Comparison of ENCODE assay signal across 8 cellular contexts in the genomic region with DNA sequence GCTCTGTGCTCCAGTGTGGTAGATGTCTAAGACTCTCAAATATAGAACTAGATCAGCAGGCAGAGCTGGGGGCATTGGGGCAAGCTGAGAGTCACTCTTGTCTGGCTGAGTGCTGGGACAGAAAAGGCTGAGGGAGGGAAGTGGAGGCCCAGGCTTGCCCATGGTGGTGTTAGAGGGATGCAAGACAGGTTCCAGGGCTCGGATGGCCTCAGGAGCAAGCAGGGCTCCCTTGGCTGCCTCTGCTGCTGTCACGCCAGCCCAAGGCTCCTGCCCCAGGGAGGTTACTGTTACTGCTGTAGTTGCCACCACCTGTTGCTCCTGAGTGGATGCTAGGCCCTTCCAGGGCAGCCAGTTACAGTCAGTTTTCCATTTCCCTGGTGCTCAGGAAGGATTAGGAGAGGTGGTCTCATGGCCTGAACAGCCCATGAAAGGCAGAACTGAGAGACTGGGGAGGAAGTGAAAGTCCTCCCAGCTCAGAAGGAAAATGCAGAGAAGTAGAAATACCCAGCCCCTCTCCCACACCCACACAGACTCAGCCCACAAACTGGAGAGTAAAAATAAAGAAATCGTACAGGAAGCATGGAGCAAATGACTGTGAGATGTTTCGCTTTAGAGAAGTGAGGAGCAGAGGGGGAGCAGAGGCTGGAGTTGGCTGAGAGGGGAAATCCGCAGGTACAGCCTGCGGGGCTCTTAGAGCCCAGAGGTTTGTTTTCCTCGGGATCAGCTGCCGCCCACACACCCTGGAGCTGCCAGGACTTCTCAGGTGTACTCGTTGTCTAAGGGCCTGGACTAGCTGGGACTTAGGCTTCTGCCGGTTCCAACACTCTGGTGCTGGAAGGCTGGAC. TPM values are rescaled to one million over a fixed set of nuclear protein-coding genes. Genes with fewer than 3 reads are reported as not detected.
A peak's percentile ranks its signal among the peaks of the same experiment; 100 is the strongest.
DNase-seq lines count a peak whose midpoint lies in the region; ATAC-seq and TF ChIP-seq lines count a peak whose summit lies in the region.

No MANE protein-coding gene starts in this region.

- H3K36me3 ChIP-seq in liver (ENCODE audit: control insufficient read depth in 4 of 4, insufficient read depth in 3 of 4, low read depth in 1 of 4, low read length in 3 of 4), result no peaks in the 10 kb centered on the region

- peak overlapping the region; percentile 87 for H3K27ac Mint-ChIP-seq in activated T-helper 17 cell treated with anti-CD3 and anti-CD28 coated beads, Interleukin-2, amount 50 U/mL, for 72 hours

- H3K27me3 ChIP-seq in liver (ENCODE audit: control insufficient read depth in 4 of 4, insufficient read depth in 4 of 4, low read length in 3 of 4), result no peaks in the 10 kb centered on the region

- H3K9ac ChIP-seq in liver (ENCODE audit: low read depth in 1 of 2, low read length in 2 of 2), result peak overlapping the region; percentile 98 to 100

- 26% methylated on average over 10 of the region's 10 CpGs for WGBS in liver

- H3K36me3 Mint-ChIP-seq in activated T-helper 17 cell treated with anti-CD3 and anti-CD28 coated beads, Interleukin-2, amount 50 U/mL, for 72 hours (ENCODE audit: low read depth), result peaks cover 56% of the 10 kb centered on the region

- H3K27ac ChIP-seq in liver (ENCODE audit: low read depth in 1 of 2, low read length in 2 of 2), result peak overlapping the region; percentile 99 to 100

- no peaks in the 10 kb centered on the region for H3K9me3 ChIP-seq in liver (ENCODE audit: control insufficient read depth in 4 of 4, low read length in 3 of 4)

- no peaks in the 10 kb centered on the region for H3K27me3 Mint-ChIP-seq in activated T-helper 17 cell treated with anti-CD3 and anti-CD28 coated beads, Interleukin-2, amount 50 U/mL, for 72 hours

- H3K4me3 Mint-ChIP-seq in activated T-helper 17 cell treated with anti-CD3 and anti-CD28 coated beads, Interleukin-2, amount 50 U/mL, for 72 hours, result peak overlapping the region; percentile 91

- no peak for TF ChIP-seq RAD21 in liver (IDR thresholded peaks at IDR 0.05)

- peak; percentile 30 for ATAC-seq in HG03565 (IDR thresholded peaks at IDR 0.05; ENCODE audit: unreplicated experiment)
- ATAC-seq in activated T-helper 17 cell treated with anti-CD3 and anti-CD28 coated beads, Interleukin-2, amount 50 U/mL, for 72 hours (replicated peaks), result peak; percentile 47

- no peaks in the 10 kb centered on the region for H3K9me3 Mint-ChIP-seq in activated T-helper 17 cell treated with anti-CD3 and anti-CD28 coated beads, Interleukin-2, amount 50 U/mL, for 72 hours

- peak; percentile 9 for DNase-seq in GF-D8 (lab: John Stamatoyannopoulos, UW)
- DNase-seq in stimulated activated naive CD4-positive, alpha-beta T cell (lab: John Stamatoyannopoulos, UW), result peak in 4 of 6 experiments; percentile 3 to 53 (median 8)
- DNase-seq in NCI-H146 (lab: John Stamatoyannopoulos, UW), result no peak
- no peak for DNase-seq in DMS153 (lab: John Stamatoyannopoulos, UW)
- DNase-seq in NCI-H1436 (lab: John Stamatoyannopoulos, UW), result no peak

- TF ChIP-seq CTCF in liver (IDR thresholded peaks at IDR 0.05; ENCODE audit: low read depth, low read length, missing input control), result no peak

- peaks cover 52% of the 10 kb centered on the region for H3K4me1 Mint-ChIP-seq in activated T-helper 17 cell treated with anti-CD3 and anti-CD28 coated beads, Interleukin-2, amount 50 U/mL, for 72 hours

- peak overlapping the region; percentile 82 to 90 (median 83) for H3K4me3 ChIP-seq in liver (ENCODE audit: low read depth in 1 of 3, low read length in 3 of 3)

- peaks cover 4 to 61% (median 39%) of the 10 kb centered on the region in 4 donors for H3K4me1 ChIP-seq in liver (ENCODE audit: control insufficient read depth in 4 of 4, insufficient read depth in 4 of 4, low read length in 3 of 4)

TF ChIP-seq in liver, 16 proteins besides CTCF, POLR2A, EP300 and RAD21:
- TF ChIP-seq TAF1 (conservative IDR thresholded peaks at IDR 0.05) (peak; percentile 21), NR2F2 (IDR thresholded peaks at IDR 0.05) (no peak), EGR1 (IDR thresholded peaks at IDR 0.05; ENCODE audit: low read depth in 2 of 2) (peak; percentile 44 to 76), HNF4A (conservative IDR thresholded peaks at IDR 0.05) (no peak)

RNA-seq across cellular contexts. Expression of gene IL6R, which starts 2.1 kb away (rescaled TPM):
- total RNA-seq in activated T-helper 17 cell treated with anti-CD3 and anti-CD28 coated beads, Interleukin-2, amount 50 U/mL, for 72 hours, result 10 to 100 TPM; 38.2 to 41.2 TPM
- 10 to 100 TPM; 47.0 to 67.6 TPM for total RNA-seq in liver
- 10 to 100 TPM; 18.8 to 23.6 TPM for polyA plus RNA-seq in liver

Comparison
In these comparisons a context has a peak if more than half of its experiments do, and no peak if none do; other contexts are left out.
1. DNase-seq: peak in GF-D8 (single experiment) and stimulated activated naive CD4-positive, alpha-beta T cell (4 of 6); none in NCI-H146 (single experiment), DMS153 (single experiment) and NCI-H1436 (single experiment).